In the genomic region with DNA sequence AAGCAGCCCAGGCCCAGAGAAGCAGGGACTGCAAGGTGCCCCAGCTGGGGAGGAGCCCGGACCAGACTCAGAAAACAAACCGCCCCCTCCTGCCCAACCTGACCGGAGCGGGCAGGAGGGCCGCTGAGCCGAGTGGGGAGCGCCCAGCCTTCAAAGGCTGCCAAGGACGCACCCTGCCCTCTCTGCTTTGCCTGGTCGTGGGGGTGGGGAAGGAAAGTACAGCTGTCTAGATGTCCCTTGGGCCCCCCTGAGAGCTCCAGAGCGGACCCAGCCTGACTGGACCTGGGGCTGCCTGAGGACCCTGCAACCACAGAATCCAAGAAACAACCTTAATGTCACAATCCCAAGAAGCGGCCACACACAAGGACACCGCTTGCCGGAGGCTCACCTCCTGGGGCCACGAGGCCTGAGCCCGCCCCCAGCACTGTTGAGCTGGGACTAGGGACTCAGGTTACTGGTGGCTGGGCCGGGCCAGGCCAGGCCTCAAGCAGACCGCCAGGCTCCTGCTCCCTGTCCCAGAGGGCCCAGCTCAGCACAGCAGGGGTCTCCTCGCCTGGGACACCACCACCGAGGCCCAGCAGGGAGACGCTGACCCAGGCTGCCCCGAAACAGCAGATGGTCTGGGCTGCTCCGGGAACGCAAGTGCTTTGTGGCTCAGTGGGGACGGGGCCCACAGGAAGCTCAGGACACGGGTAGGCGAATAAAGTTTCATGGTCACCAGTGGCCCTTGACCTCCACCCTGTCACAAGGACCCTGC, we compare ENCODE assay signal across 1 cellular context.
TF ChIP-seq lines count a peak whose summit lies in the region.

No MANE protein-coding gene starts in this region.

TF ChIP-seq in HepG2, 621 proteins besides CTCF, POLR2A, EP300 and RAD21 (continued from another document and continues in another):
- TF ChIP-seq CBX5 (CRISPR knock-in tag; IDR thresholded peaks at IDR 0.05; ENCODE audit: borderline replicate concordance) (0 out of 2 replicates have a peak, but pooled peaks have one; percentile 11), ZNF33B (CRISPR knock-in tag; IDR thresholded peaks at IDR 0.05) (no peak), ZNF136 (CRISPR knock-in tag; IDR thresholded peaks at IDR 0.05; ENCODE audit: low read depth) (peak; percentile 78; the same call in 1 of the 2 replicates), FOXO1 (CRISPR knock-in tag; IDR thresholded peaks at IDR 0.05) (peak; percentile 20; the same call in 1 of the 2 replicates), DRAP1 (CRISPR knock-in tag; IDR thresholded peaks at IDR 0.05) (peak; percentile 53), TRAFD1 (CRISPR knock-in tag; IDR thresholded peaks at IDR 0.05; ENCODE audit: borderline replicate concordance) (0 out of 2 replicates have a peak, but pooled peaks have one; percentile 59), HBP1 (CRISPR knock-in tag; IDR thresholded peaks at IDR 0.05; ENCODE audit: low read depth) (no peak), ZNF768 (CRISPR knock-in tag; IDR thresholded peaks at IDR 0.05) (no peak), ZMAT3 (CRISPR knock-in tag; conservative IDR thresholded peaks at IDR 0.05) (peak; percentile 79; the same call in 1 of the 2 replicates), GRHL1 (CRISPR knock-in tag; conservative IDR thresholded peaks at IDR 0.05) (no peak), HOXA3 (CRISPR knock-in tag; IDR thresholded peaks at IDR 0.05) (0 out of 2 replicates have a peak, but pooled peaks have one; percentile 30), ZNF543 (CRISPR knock-in tag; IDR thresholded peaks at IDR 0.05) (peak; percentile 67; the same call in 1 of the 2 replicates), ZNF605 (CRISPR knock-in tag; IDR thresholded peaks at IDR 0.05) (0 out of 2 replicates have a peak, but pooled peaks have one; percentile 52), ZNF260 (CRISPR knock-in tag; IDR thresholded peaks at IDR 0.05; ENCODE audit: borderline replicate concordance, low read depth) (no peak), ZNF235 (CRISPR knock-in tag; IDR thresholded peaks at IDR 0.05; ENCODE audit: borderline replicate concordance) (0 out of 2 replicates have a peak, but pooled peaks have one; percentile 66), THAP11 (CRISPR knock-in tag; IDR thresholded peaks at IDR 0.05) (peak; percentile 54), TGIF2 (CRISPR knock-in tag; IDR thresholded peaks at IDR 0.05) (no peak), NCOR1 (IDR thresholded peaks at IDR 0.05; ENCODE audit: borderline replicate concordance, low read length) (no peak), MAZ (IDR thresholded peaks at IDR 0.05; ENCODE audit: borderline replicate concordance, low read depth, low read length) (no peak), MAZ (CRISPR knock-in tag; IDR thresholded peaks at IDR 0.05; ENCODE audit: low read depth) (peak; percentile 51; the same call in 1 of the 2 replicates), POGZ (CRISPR knock-in tag; IDR thresholded peaks at IDR 0.05) (0 out of 2 replicates have a peak, but pooled peaks have one; percentile 19), ZNF274 (CRISPR knock-in tag; IDR thresholded peaks at IDR 0.05) (no peak), TBL1XR1 (IDR thresholded peaks at IDR 0.05; ENCODE audit: borderline replicate concordance, low read length, partially characterized antibody) (no peak), NCOA1 (CRISPR knock-in tag; IDR thresholded peaks at IDR 0.05) (no peak), SATB2 (CRISPR knock-in tag; IDR thresholded peaks at IDR 0.05) (no peak; the same call in 1 of the 2 replicates), ZNF382 (CRISPR knock-in tag; IDR thresholded peaks at IDR 0.05; ENCODE audit: borderline replicate concordance) (no peak), ZNF609 (CRISPR knock-in tag; IDR thresholded peaks at IDR 0.05; ENCODE audit: borderline replicate concordance) (peak; percentile 19; the same call in 1 of the 2 replicates), ZNF546 (CRISPR knock-in tag; conservative IDR thresholded peaks at IDR 0.05) (peak; percentile 78; the same call in 1 of the 2 replicates), ZNF850 (CRISPR knock-in tag; conservative IDR thresholded peaks at IDR 0.05) (no peak), SMARCE1 (IDR thresholded peaks at IDR 0.05; ENCODE audit: borderline replicate concordance) (no peak), NFKB2 (CRISPR knock-in tag; IDR thresholded peaks at IDR 0.05; ENCODE audit: borderline replicate concordance) (no peak; the same call in 1 of the 2 replicates), SMC3 (IDR thresholded peaks at IDR 0.05; ENCODE audit: low read length) (no peak), ZNF143 (CRISPR knock-in tag; IDR thresholded peaks at IDR 0.05) (no peak)
- TF ChIP-seq, protein P1, sequence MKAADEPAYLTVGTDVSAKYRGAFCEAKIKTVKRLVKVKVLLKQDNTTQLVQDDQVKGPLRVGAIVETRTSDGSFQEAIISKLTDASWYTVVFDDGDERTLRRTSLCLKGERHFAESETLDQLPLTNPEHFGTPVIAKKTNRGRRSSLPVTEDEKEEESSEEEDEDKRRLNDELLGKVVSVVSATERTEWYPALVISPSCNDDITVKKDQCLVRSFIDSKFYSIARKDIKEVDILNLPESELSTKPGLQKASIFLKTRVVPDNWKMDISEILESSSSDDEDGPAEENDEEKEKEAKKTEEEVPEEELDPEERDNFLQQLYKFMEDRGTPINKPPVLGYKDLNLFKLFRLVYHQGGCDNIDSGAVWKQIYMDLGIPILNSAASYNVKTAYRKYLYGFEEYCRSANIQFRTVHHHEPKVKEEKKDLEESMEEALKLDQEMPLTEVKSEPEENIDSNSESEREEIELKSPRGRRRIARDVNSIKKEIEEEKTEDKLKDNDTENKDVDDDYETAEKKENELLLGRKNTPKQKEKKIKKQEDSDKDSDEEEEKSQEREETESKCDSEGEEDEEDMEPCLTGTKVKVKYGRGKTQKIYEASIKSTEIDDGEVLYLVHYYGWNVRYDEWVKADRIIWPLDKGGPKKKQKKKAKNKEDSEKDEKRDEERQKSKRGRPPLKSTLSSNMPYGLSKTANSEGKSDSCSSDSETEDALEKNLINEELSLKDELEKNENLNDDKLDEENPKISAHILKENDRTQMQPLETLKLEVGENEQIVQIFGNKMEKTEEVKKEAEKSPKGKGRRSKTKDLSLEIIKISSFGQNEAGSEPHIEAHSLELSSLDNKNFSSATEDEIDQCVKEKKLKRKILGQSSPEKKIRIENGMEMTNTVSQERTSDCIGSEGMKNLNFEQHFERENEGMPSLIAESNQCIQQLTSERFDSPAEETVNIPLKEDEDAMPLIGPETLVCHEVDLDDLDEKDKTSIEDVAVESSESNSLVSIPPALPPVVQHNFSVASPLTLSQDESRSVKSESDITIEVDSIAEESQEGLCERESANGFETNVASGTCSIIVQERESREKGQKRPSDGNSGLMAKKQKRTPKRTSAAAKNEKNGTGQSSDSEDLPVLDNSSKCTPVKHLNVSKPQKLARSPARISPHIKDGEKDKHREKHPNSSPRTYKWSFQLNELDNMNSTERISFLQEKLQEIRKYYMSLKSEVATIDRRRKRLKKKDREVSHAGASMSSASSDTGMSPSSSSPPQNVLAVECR (CRISPR knock-in tag; IDR thresholded peaks at IDR 0.05; ENCODE audit: borderline replicate concordance) = peak; percentile 64
- TF ChIP-seq, protein P2, sequence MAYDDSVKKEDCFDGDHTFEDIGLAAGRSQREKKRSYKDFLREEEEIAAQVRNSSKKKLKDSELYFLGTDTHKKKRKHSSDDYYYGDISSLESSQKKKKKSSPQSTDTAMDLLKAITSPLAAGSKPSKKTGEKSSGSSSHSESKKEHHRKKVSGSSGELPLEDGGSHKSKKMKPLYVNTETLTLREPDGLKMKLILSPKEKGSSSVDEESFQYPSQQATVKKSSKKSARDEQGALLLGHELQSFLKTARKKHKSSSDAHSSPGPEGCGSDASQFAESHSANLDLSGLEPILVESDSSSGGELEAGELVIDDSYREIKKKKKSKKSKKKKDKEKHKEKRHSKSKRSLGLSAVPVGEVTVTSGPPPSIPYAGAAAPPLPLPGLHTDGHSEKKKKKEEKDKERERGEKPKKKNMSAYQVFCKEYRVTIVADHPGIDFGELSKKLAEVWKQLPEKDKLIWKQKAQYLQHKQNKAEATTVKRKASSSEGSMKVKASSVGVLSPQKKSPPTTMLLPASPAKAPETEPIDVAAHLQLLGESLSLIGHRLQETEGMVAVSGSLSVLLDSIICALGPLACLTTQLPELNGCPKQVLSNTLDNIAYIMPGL (CRISPR knock-in tag; IDR thresholded peaks at IDR 0.05; ENCODE audit: borderline replicate concordance in 1 of 2, low read depth in 1 of 2) = peak; percentile 53 to 88; a peak in 3 of 4 replicates
- TF ChIP-seq, protein P3, sequence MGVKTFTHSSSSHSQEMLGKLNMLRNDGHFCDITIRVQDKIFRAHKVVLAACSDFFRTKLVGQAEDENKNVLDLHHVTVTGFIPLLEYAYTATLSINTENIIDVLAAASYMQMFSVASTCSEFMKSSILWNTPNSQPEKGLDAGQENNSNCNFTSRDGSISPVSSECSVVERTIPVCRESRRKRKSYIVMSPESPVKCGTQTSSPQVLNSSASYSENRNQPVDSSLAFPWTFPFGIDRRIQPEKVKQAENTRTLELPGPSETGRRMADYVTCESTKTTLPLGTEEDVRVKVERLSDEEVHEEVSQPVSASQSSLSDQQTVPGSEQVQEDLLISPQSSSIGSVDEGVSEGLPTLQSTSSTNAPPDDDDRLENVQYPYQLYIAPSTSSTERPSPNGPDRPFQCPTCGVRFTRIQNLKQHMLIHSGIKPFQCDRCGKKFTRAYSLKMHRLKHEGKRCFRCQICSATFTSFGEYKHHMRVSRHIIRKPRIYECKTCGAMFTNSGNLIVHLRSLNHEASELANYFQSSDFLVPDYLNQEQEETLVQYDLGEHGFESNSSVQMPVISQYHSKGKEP (CRISPR knock-in tag; IDR thresholded peaks at IDR 0.05) = no peak
